ENCODE assay signal across 19 cellular contexts in genomic region chr14:64714432-64715025, GRCh38. TPM values are rescaled to one million over a fixed set of nuclear protein-coding genes. Genes with fewer than 3 reads are reported as not detected.
DNase-seq lines count a peak whose midpoint lies in the region; ATAC-seq and TF ChIP-seq lines count a peak whose summit lies in the region.
"Had no signal": no experiment of that assay in that cellular context is flagged by ENCODE, and none has a peak within 500 bp of the region (broad histone marks: within the 10 kb centered on the region; RNA-seq: fewer than 3 reads in every experiment).

No MANE protein-coding gene starts in this region.

- TF ChIP-seq POLR2A in body of pancreas (IDR thresholded peaks at IDR 0.05) (no peak), sigmoid colon (IDR thresholded peaks at IDR 0.05) (no peak)

- H3K36me3 ChIP-seq in body of pancreas (replicated peaks in 1 of 2; ENCODE audit: insufficient read depth in 1 of 2, low read depth in 2 of 2) (no peaks in the 10 kb centered on the region), sigmoid colon (no peaks in the 10 kb centered on the region)
- H3K36me3 ChIP-seq: upper lobe of right lung had no signal

- DNase-seq in CD14-positive monocyte (ENCODE audit: low spot score) = no peak
- DNase-seq in body of pancreas = no peak
- DNase-seq in sigmoid colon = no peak
- no peak for DNase-seq in T1000 (lab: John Stamatoyannopoulos, UW)
- DNase-seq in NCI-H82 treated with DMSO at 0.1 percent for 48 hours (lab: John Stamatoyannopoulos, UW; ENCODE audit: unreplicated experiment) = no peak
- DNase-seq in activated naive CD4-positive, alpha-beta T cell treated with anti-CD3 and anti-CD28 coated beads for 36 hours = no peak
- no peak for DNase-seq in LoVo (ENCODE audit: low spot score)
- DNase-seq: activated CD4-positive, alpha-beta T cell treated with anti-CD3 and anti-CD28 coated beads for 4 hours; CD4-positive, CD25-positive, alpha-beta regulatory T cell; dermis blood vessel endothelial cell; NCI-H69; PC-3; stimulated activated CD4-positive, alpha-beta T cell treated with anti-CD3 and anti-CD28 coated beads, Interleukin-4, amount 100 ng/mL, for 1 hour; upper lobe of right lung had no signal

- H3K27me3 ChIP-seq in body of pancreas (no peaks in the 10 kb centered on the region), layer of hippocampus (ENCODE audit: control insufficient read depth, insufficient read depth, low read length) (no peaks in the 10 kb centered on the region), sigmoid colon (no peaks in the 10 kb centered on the region)
- H3K27me3 ChIP-seq: upper lobe of right lung had no signal

- H3K27ac ChIP-seq in body of pancreas = peak overlapping the region; percentile 90 to 93 (median 93)
- H3K27ac ChIP-seq in layer of hippocampus (ENCODE audit: low read depth, low read length) = peak overlapping the region; percentile 91
- peak overlapping the region in 3 of 4 donors; percentile 85 to 90 (median 86) for H3K27ac ChIP-seq in sigmoid colon
- H3K27ac ChIP-seq: upper lobe of right lung had no signal

- intact Hi-C loops in CD14-positive monocyte (cut with micrococcal nuclease) (no loop called here), body of pancreas (cut with DNase I) (no loop called here), sigmoid colon (cut with DNase I) (no loop called here)
- intact Hi-C loops in activated naive CD4-positive, alpha-beta T cell treated with anti-CD3 and anti-CD28 coated beads for 36 hours (cut with micrococcal nuclease) = no loop called here

- peak overlapping the region in 4 of 7 donors; percentile 8 to 58 (median 26) for H3K27ac Mint-ChIP-seq in CD14-positive monocyte
- H3K27ac Mint-ChIP-seq in activated naive CD4-positive, alpha-beta T cell treated with anti-CD3 and anti-CD28 coated beads for 36 hours = no peak overlapping the region
- H3K27ac Mint-ChIP-seq: activated naive CD4-positive, alpha-beta T cell treated with anti-CD3 and anti-CD28 coated beads, Interleukin-2, amount 50 U/mL, for 24 hours; memory B cell had no signal

- no peak overlapping the region for H3K4me3 Mint-ChIP-seq in CD14-positive monocyte
- H3K4me3 Mint-ChIP-seq in activated naive CD4-positive, alpha-beta T cell treated with anti-CD3 and anti-CD28 coated beads for 36 hours = no peak overlapping the region
- H3K4me3 Mint-ChIP-seq: activated naive CD4-positive, alpha-beta T cell treated with anti-CD3 and anti-CD28 coated beads, Interleukin-2, amount 50 U/mL, for 24 hours; memory B cell had no signal

- TF ChIP-seq CTCF in CD14-positive monocyte (IDR thresholded peaks at IDR 0.05) (no peak), body of pancreas (IDR thresholded peaks at IDR 0.05) (no peak), sigmoid colon (IDR thresholded peaks at IDR 0.05) (no peak)

- peaks cover 23 to 51% of the 10 kb centered on the region in 2 donors for H3K36me3 Mint-ChIP-seq in CD14-positive monocyte
- H3K36me3 Mint-ChIP-seq in activated naive CD4-positive, alpha-beta T cell treated with anti-CD3 and anti-CD28 coated beads for 36 hours (ENCODE audit: low read depth) = no peaks in the 10 kb centered on the region

- no peak for TF ChIP-seq EP300 in sigmoid colon (IDR thresholded peaks at IDR 0.05)

- peaks cover 0 to 3% (median 2%) of the 10 kb centered on the region in 3 donors for H3K27me3 Mint-ChIP-seq in CD14-positive monocyte (ENCODE audit: low read depth in 3 of 3)
- no peaks in the 10 kb centered on the region for H3K27me3 Mint-ChIP-seq in activated naive CD4-positive, alpha-beta T cell treated with anti-CD3 and anti-CD28 coated beads for 36 hours (ENCODE audit: low read depth)

- H3K4me1 ChIP-seq in body of pancreas = peaks cover 75% of the 10 kb centered on the region
- H3K4me1 ChIP-seq in sigmoid colon = peaks cover 0 to 78% (median 75%) of the 10 kb centered on the region in 4 donors

- 74 to 80% methylated on average over 5 of the region's 5 CpGs for WGBS in body of pancreas, 2 donors
- 85 to 91% methylated on average over 5 of the region's 5 CpGs for WGBS in sigmoid colon, 2 donors

- H3K4me3 ChIP-seq in body of pancreas (no peak overlapping the region), sigmoid colon (no peak overlapping the region)
- H3K4me3 ChIP-seq: upper lobe of right lung had no signal

- peaks cover 0 to 2% (median 1%) of the 10 kb centered on the region in 7 donors for H3K9me3 Mint-ChIP-seq in CD14-positive monocyte
- peaks cover 15% of the 10 kb centered on the region for H3K9me3 Mint-ChIP-seq in activated naive CD4-positive, alpha-beta T cell treated with anti-CD3 and anti-CD28 coated beads for 36 hours

- ATAC-seq in body of pancreas = no peak
- ATAC-seq: esophagus mucosa, PC-3, sciatic nerve, upper lobe of right lung had no signal

- H3K9me3 ChIP-seq in body of pancreas (no peaks in the 10 kb centered on the region), sigmoid colon (no peaks in the 10 kb centered on the region)
- H3K9me3 ChIP-seq: upper lobe of right lung had no signal

- CTCF ChIA-PET in activated naive CD4-positive, alpha-beta T cell treated with anti-CD3 and anti-CD28 coated beads for 36 hours (lab: Charles Lee) = no interaction called here

- H3K4me1 Mint-ChIP-seq in CD14-positive monocyte = peaks cover 65% of the 10 kb centered on the region
- H3K4me1 Mint-ChIP-seq in activated naive CD4-positive, alpha-beta T cell treated with anti-CD3 and anti-CD28 coated beads for 36 hours (ENCODE audit: low read depth) = peaks cover under 1% of the 10 kb centered on the region

RNA-seq across cellular contexts. Expression of gene PLEKHG3, which starts 10.3 kb away (rescaled TPM):
- polyA plus RNA-seq in CD14-positive monocyte (10 to 100 TPM in 1 of 2 donors, 1 to 10 TPM in 1; 6.3 to 21.6 TPM), sigmoid colon (10 to 100 TPM; 16.9 to 26.8 (median 17.4) TPM)
- total RNA-seq in body of pancreas (10 to 100 TPM; 34.5 to 40.2 TPM), sigmoid colon (10 to 100 TPM; 34.4 to 67.9 (median 52.3) TPM)
- total RNA-seq in activated naive CD4-positive, alpha-beta T cell treated with anti-CD3 and anti-CD28 coated beads for 36 hours = 1 to 10 TPM in 1 of 2 experiments, under 1 TPM in 1; 0.48 to 1.1 TPM

Comparison
In these comparisons a context has a peak if more than half of its experiments do, and no peak if none do; other contexts are left out.
1. RNA of gene PLEKHG3, which starts 10.3 kb away (total RNA-seq): 34.4 to 67.9 TPM in sigmoid colon and 34.5 to 40.2 TPM in body of pancreas; 0.48 to 1.1 TPM in activated naive CD4-positive, alpha-beta T cell treated with anti-CD3 and anti-CD28 coated beads for 36 hours; every median in the first group is over 10 times any median in the second.
2. Peak in every context shown above with its lines, with median percentiles within 50 percentile points of each other: H3K27ac ChIP-seq.